Comparison of ENCODE assay signal across 17 cellular contexts in genomic region chr18:35387367-35387685, GRCh38.
"Had no signal": no experiment of that assay in that cellular context is flagged by ENCODE, and none has a peak within 500 bp of the region (broad histone marks: within the 10 kb centered on the region; RNA-seq: fewer than 3 reads in every experiment).

No MANE protein-coding gene starts in this region.

- H3K27ac ChIP-seq: cardiac muscle cell, lower lobe of right lung, pancreas, right lobe of liver, testis had no signal

- H3K27me3 ChIP-seq: cardiac muscle cell, dorsolateral prefrontal cortex, pancreas, right lobe of liver, testis had no signal

- H3K4me3 ChIP-seq: cardiac muscle cell, lower lobe of right lung, pancreas, right lobe of liver, smooth muscle cell, testis had no signal

- DNase-seq: activated B cell treated with CpG ODN at 0.5 μM for 24 hours; activated CD4-positive, alpha-beta memory T cell treated with anti-CD3 and anti-CD28 coated beads for 36 hours; activated CD4-positive, alpha-beta T cell treated with anti-CD3 and anti-CD28 coated beads for 4 hours; activated CD8-positive, alpha-beta memory T cell treated with anti-CD3 and anti-CD28 coated beads, Interleukin-2, amount 10 ng/mL, durations not matched to agents 7 days and 5 days; activated naive CD4-positive, alpha-beta T cell treated with Interleukin-2 at 50 U/mL for 16 hours; activated naive CD8-positive, alpha-beta T cell treated with anti-CD3 and anti-CD28 coated beads, Interleukin-2, amount 10 ng/mL, durations not matched to agents 7 days and 5 days; aorta; dorsolateral prefrontal cortex; left cardiac atrium; lower lobe of right lung; naive thymus-derived CD8-positive, alpha-beta T cell; pancreas; right lobe of liver; stimulated activated CD4-positive, alpha-beta T cell treated with anti-CD3 and anti-CD28 coated beads, Interleukin-4, amount 100 ng/mL, for 24 hours; testis had no signal

- H3K4me1 ChIP-seq: right lobe of liver, testis had no signal

- H3K4me2 ChIP-seq: smooth muscle cell had no signal

- H3K9me3 ChIP-seq: lower lobe of right lung, pancreas, right lobe of liver, testis had no signal

- H3K36me3 ChIP-seq: cardiac muscle cell, lower lobe of right lung, pancreas, right lobe of liver had no signal
